ENCODE assay signal across 22 cellular contexts in genomic region chr1:40841602-40842001, GRCh38. TPM values are rescaled to one million over a fixed set of nuclear protein-coding genes. Genes with fewer than 3 reads are reported as not detected.
DNase-seq lines count a peak whose midpoint lies in the region; ATAC-seq lines count a peak whose summit lies in the region.
"Had no signal": no experiment of that assay in that cellular context is flagged by ENCODE, and none has a peak within 500 bp of the region (broad histone marks: within the 10 kb centered on the region; RNA-seq: fewer than 3 reads in every experiment).

No MANE protein-coding gene starts in this region.

- no peak for DNase-seq in activated naive CD8-positive, alpha-beta T cell treated with anti-CD3 and anti-CD28 coated beads, Interleukin-2, amount 10 ng/mL, durations not matched to agents 7 days and 5 days
- no peak for DNase-seq in activated naive CD8-positive, alpha-beta T cell treated with anti-CD3 and anti-CD28 coated beads, Interleukin-2, amount 50 U/mL, for 24 hours
- DNase-seq in GDM1 (lab: John Stamatoyannopoulos, UW) (peak; percentile 42), epidermal melanocyte (ENCODE audit: insufficient read length, low spot score) (peak; percentile 15), NCI-H510A treated with DMSO at 0.1 percent for 48 hours (lab: John Stamatoyannopoulos, UW) (no peak), occipital lobe (lab: John Stamatoyannopoulos, UW) (no peak)
- DNase-seq: COR-L47, DMS53, H9, KBM-7, MG63, NCI-H2029, NCI-H446 treated with DMSO at 0.1 percent for 48 hours, NCI-H526 treated with DMSO at 0.1 percent for 48 hours, PC-9, SJCRH30 had no signal

- POLR2A ChIA-PET in activated naive CD8-positive, alpha-beta T cell treated with anti-CD3 and anti-CD28 coated beads, Interleukin-2, amount 10 ng/mL, durations not matched to agents 7 days and 5 days (lab: Charles Lee) = interaction anchor here (1.0 to 2.0 kb wide), 5 partner anchors 11 to 67 kb away, joined by 3 to 18 read pairs (median 5); no protein-coding TSS in a partner anchor

- peaks cover 2% of the 10 kb centered on the region for H3K27me3 Mint-ChIP-seq in activated naive CD8-positive, alpha-beta T cell treated with anti-CD3 and anti-CD28 coated beads, Interleukin-2, amount 10 ng/mL, durations not matched to agents 7 days and 5 days
- no peaks in the 10 kb centered on the region for H3K27me3 Mint-ChIP-seq in activated naive CD8-positive, alpha-beta T cell treated with anti-CD3 and anti-CD28 coated beads, Interleukin-2, amount 50 U/mL, for 24 hours

- peaks cover 13% of the 10 kb centered on the region for H3K36me3 Mint-ChIP-seq in activated naive CD8-positive, alpha-beta T cell treated with anti-CD3 and anti-CD28 coated beads, Interleukin-2, amount 10 ng/mL, durations not matched to agents 7 days and 5 days
- H3K36me3 Mint-ChIP-seq in activated naive CD8-positive, alpha-beta T cell treated with anti-CD3 and anti-CD28 coated beads, Interleukin-2, amount 50 U/mL, for 24 hours (ENCODE audit: low read depth) = no peaks in the 10 kb centered on the region

- peak overlapping the region; percentile 70 for H3K4me3 Mint-ChIP-seq in activated naive CD8-positive, alpha-beta T cell treated with anti-CD3 and anti-CD28 coated beads, Interleukin-2, amount 10 ng/mL, durations not matched to agents 7 days and 5 days
- H3K4me3 Mint-ChIP-seq in activated naive CD8-positive, alpha-beta T cell treated with anti-CD3 and anti-CD28 coated beads, Interleukin-2, amount 50 U/mL, for 24 hours = no peak overlapping the region
- H3K4me3 Mint-ChIP-seq: B cell, GM23338, H9 had no signal

- peaks cover 5% of the 10 kb centered on the region for H3K9me3 Mint-ChIP-seq in activated naive CD8-positive, alpha-beta T cell treated with anti-CD3 and anti-CD28 coated beads, Interleukin-2, amount 10 ng/mL, durations not matched to agents 7 days and 5 days
- no peaks in the 10 kb centered on the region for H3K9me3 Mint-ChIP-seq in activated naive CD8-positive, alpha-beta T cell treated with anti-CD3 and anti-CD28 coated beads, Interleukin-2, amount 50 U/mL, for 24 hours
- H3K9me3 Mint-ChIP-seq: GM23338 had no signal

- ATAC-seq in activated naive CD8-positive, alpha-beta T cell treated with anti-CD3 and anti-CD28 coated beads, Interleukin-2, amount 10 ng/mL, durations not matched to agents 7 days and 5 days (ENCODE audit: low read depth) = no peak
- ATAC-seq in activated naive CD8-positive, alpha-beta T cell treated with anti-CD3 and anti-CD28 coated beads, Interleukin-2, amount 50 U/mL, for 24 hours = no peak
- ATAC-seq in HG02970 (IDR thresholded peaks at IDR 0.05; ENCODE audit: low FRiP score, unreplicated experiment) = no peak
- ATAC-seq: GM23338, Right ventricle myocardium inferior, SK-N-SH treated with all-trans-retinoic acid at 6 μM for 48 hours had no signal

- H3K27ac Mint-ChIP-seq in activated naive CD8-positive, alpha-beta T cell treated with anti-CD3 and anti-CD28 coated beads, Interleukin-2, amount 10 ng/mL, durations not matched to agents 7 days and 5 days = peak overlapping the region; percentile 94
- H3K27ac Mint-ChIP-seq in activated naive CD8-positive, alpha-beta T cell treated with anti-CD3 and anti-CD28 coated beads, Interleukin-2, amount 50 U/mL, for 24 hours = no peak overlapping the region
- H3K27ac Mint-ChIP-seq: B cell, GM23338, H9 had no signal

- peaks cover 34% of the 10 kb centered on the region for H3K4me1 Mint-ChIP-seq in activated naive CD8-positive, alpha-beta T cell treated with anti-CD3 and anti-CD28 coated beads, Interleukin-2, amount 10 ng/mL, durations not matched to agents 7 days and 5 days
- H3K4me1 Mint-ChIP-seq in activated naive CD8-positive, alpha-beta T cell treated with anti-CD3 and anti-CD28 coated beads, Interleukin-2, amount 50 U/mL, for 24 hours = peaks cover 24% of the 10 kb centered on the region

RNA-seq across cellular contexts. Expression of gene CITED4, which starts 20.6 kb away (rescaled TPM):
- total RNA-seq in activated naive CD8-positive, alpha-beta T cell treated with anti-CD3 and anti-CD28 coated beads, Interleukin-2, amount 10 ng/mL, durations not matched to agents 7 days and 5 days = 10 to 100 TPM; 13.1 to 15.0 TPM
- 0.62 TPM for total RNA-seq in occipital lobe
- total RNA-seq: SJCRH30 had no signal

RNA-seq across cellular contexts. Expression of gene KCNQ4, which starts 58.0 kb away (rescaled TPM):
- total RNA-seq in activated naive CD8-positive, alpha-beta T cell treated with anti-CD3 and anti-CD28 coated beads, Interleukin-2, amount 10 ng/mL, durations not matched to agents 7 days and 5 days = 1 to 10 TPM; 1.2 to 1.5 TPM
- 1.7 TPM for total RNA-seq in occipital lobe
- total RNA-seq: RPMI7951 had no signal

Comparison
In these comparisons a context has a peak if more than half of its experiments do, and no peak if none do; other contexts are left out.
1. DNase-seq: peak in GDM1 (single experiment) and epidermal melanocyte (single experiment); none in activated naive CD8-positive, alpha-beta T cell treated with anti-CD3 and anti-CD28 coated beads, Interleukin-2, amount 10 ng/mL, durations not matched to agents 7 days and 5 days (single experiment), activated naive CD8-positive, alpha-beta T cell treated with anti-CD3 and anti-CD28 coated beads, Interleukin-2, amount 50 U/mL, for 24 hours (single experiment), NCI-H510A treated with DMSO at 0.1 percent for 48 hours (single experiment) and occipital lobe (single experiment).